ENCODE assay signal across 1 cellular context in the genomic region with DNA sequence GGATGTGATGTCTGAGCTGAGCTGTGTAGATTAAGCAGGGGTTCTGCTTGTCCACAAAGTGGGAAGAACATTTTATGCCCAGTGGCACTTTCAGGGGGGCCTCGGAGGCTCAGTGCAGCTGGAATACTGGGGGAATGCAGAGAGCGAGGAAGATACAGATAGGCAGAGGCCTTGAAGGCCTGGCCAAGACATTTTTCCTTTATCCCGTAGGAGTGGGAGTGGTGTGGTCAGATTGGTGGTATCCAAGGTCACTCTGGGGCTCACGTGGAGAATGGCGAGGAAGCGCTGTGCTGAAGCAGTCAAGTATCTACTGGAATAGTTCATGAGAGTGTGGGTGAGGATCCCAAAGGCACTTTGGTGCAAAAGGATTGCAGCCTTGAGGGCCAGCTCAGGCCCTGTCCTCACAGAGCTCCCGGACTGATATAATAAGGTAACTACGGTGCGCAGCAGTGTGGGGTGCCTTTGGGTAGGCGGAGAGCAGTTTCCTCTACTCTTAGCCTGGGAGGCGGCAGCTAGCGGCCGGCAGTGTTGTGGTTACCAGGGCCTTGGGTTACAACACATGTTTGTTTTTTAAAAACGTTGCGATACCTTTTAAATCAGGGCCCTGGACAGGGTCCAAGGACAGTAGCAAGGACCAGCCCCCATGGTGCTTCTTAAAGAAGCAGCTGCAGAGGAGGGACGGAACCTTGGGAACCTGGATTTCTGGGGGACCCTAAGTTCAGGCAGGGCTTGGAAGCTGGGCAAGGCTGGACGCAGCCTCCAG.
TF ChIP-seq lines count a peak whose summit lies in the region.

No MANE protein-coding gene starts in this region.

TF ChIP-seq in HepG2, 621 proteins besides CTCF, POLR2A, EP300 and RAD21 (continued from another document and continues in another):
- TF ChIP-seq, protein P1, sequence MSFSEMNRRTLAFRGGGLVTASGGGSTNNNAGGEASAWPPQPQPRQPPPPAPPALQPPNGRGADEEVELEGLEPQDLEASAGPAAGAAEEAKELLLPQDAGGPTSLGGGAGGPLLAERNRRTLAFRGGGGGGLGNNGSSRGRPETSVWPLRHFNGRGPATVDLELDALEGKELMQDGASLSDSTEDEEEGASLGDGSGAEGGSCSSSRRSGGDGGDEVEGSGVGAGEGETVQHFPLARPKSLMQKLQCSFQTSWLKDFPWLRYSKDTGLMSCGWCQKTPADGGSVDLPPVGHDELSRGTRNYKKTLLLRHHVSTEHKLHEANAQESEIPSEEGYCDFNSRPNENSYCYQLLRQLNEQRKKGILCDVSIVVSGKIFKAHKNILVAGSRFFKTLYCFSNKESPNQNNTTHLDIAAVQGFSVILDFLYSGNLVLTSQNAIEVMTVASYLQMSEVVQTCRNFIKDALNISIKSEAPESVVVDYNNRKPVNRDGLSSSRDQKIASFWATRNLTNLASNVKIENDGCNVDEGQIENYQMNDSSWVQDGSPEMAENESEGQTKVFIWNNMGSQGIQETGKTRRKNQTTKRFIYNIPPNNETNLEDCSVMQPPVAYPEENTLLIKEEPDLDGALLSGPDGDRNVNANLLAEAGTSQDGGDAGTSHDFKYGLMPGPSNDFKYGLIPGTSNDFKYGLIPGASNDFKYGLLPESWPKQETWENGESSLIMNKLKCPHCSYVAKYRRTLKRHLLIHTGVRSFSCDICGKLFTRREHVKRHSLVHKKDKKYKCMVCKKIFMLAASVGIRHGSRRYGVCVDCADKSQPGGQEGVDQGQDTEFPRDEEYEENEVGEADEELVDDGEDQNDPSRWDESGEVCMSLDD (CRISPR knock-in tag; IDR thresholded peaks at IDR 0.05; ENCODE audit: borderline replicate concordance): peak; percentile 73; the same call in 1 of the 2 replicates
- TF ChIP-seq THYN1 (CRISPR knock-in tag; IDR thresholded peaks at IDR 0.05; ENCODE audit: borderline replicate concordance, low read depth) (no peak), ZNF207 (IDR thresholded peaks at IDR 0.05; ENCODE audit: borderline replicate concordance) (no peak), MTA3 (CRISPR knock-in tag; IDR thresholded peaks at IDR 0.05) (no peak), SOX13 (IDR thresholded peaks at IDR 0.05) (no peak), SOX13 (CRISPR knock-in tag; conservative IDR thresholded peaks at IDR 0.05 in 1 of 2, IDR thresholded peaks at IDR 0.05 in 1 of 2) (peak in 1 of 2 experiments; percentile 72; a peak in 2 of 4 replicates), MAZ (IDR thresholded peaks at IDR 0.05; ENCODE audit: borderline replicate concordance, low read depth, low read length) (no peak), MAZ (CRISPR knock-in tag; IDR thresholded peaks at IDR 0.05; ENCODE audit: low read depth) (0 out of 2 replicates have a peak, but pooled peaks have one; percentile 18), IRF2 (CRISPR knock-in tag; IDR thresholded peaks at IDR 0.05) (peak; percentile 64), NFE2L2 (IDR thresholded peaks at IDR 0.05; ENCODE audit: low read length) (no peak), CHCHD3 (CRISPR knock-in tag; IDR thresholded peaks at IDR 0.05) (no peak), KDM6A (CRISPR knock-in tag; IDR thresholded peaks at IDR 0.05; ENCODE audit: low read depth) (peak; percentile 46), NRL (CRISPR knock-in tag; IDR thresholded peaks at IDR 0.05; ENCODE audit: borderline replicate concordance) (no peak), JUND (CRISPR knock-in tag; IDR thresholded peaks at IDR 0.05) (no peak), ZKSCAN5 (CRISPR knock-in tag; IDR thresholded peaks at IDR 0.05) (no peak), KMT2A (CRISPR knock-in tag; IDR thresholded peaks at IDR 0.05) (no peak; the same call in 1 of the 2 replicates), NCOA5 (CRISPR knock-in tag; IDR thresholded peaks at IDR 0.05) (no peak), HOXA3 (CRISPR knock-in tag; IDR thresholded peaks at IDR 0.05) (peak; percentile 63), CENPT (CRISPR knock-in tag; IDR thresholded peaks at IDR 0.05; ENCODE audit: low read depth) (no peak), RXRA (CRISPR knock-in tag; IDR thresholded peaks at IDR 0.05) (peak; percentile 50; the same call in 1 of the 2 replicates)
- TF ChIP-seq, protein P2, sequence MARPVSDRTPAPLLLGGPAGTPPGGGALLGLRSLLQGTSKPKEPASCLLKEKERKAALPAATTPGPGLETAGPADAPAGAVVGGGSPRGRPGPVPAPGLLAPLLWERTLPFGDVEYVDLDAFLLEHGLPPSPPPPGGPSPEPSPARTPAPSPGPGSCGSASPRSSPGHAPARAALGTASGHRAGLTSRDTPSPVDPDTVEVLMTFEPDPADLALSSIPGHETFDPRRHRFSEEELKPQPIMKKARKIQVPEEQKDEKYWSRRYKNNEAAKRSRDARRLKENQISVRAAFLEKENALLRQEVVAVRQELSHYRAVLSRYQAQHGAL (CRISPR knock-in tag; IDR thresholded peaks at IDR 0.05; ENCODE audit: not compliant biosample characterization): no peak
- TF ChIP-seq, protein P3, sequence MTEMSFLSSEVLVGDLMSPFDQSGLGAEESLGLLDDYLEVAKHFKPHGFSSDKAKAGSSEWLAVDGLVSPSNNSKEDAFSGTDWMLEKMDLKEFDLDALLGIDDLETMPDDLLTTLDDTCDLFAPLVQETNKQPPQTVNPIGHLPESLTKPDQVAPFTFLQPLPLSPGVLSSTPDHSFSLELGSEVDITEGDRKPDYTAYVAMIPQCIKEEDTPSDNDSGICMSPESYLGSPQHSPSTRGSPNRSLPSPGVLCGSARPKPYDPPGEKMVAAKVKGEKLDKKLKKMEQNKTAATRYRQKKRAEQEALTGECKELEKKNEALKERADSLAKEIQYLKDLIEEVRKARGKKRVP (CRISPR knock-in tag; IDR thresholded peaks at IDR 0.05): 0 out of 4 replicates have a peak, but pooled peaks of 1 of the 2 experiments have one; percentile 40
- TF ChIP-seq, protein P4, sequence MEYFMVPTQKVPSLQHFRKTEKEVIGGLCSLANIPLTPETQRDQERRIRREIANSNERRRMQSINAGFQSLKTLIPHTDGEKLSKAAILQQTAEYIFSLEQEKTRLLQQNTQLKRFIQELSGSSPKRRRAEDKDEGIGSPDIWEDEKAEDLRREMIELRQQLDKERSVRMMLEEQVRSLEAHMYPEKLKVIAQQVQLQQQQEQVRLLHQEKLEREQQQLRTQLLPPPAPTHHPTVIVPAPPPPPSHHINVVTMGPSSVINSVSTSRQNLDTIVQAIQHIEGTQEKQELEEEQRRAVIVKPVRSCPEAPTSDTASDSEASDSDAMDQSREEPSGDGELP (IDR thresholded peaks at IDR 0.05; ENCODE audit: borderline replicate concordance, low read depth): 0 out of 2 replicates have a peak, but pooled peaks have one; percentile 31
- TF ChIP-seq, protein P5, sequence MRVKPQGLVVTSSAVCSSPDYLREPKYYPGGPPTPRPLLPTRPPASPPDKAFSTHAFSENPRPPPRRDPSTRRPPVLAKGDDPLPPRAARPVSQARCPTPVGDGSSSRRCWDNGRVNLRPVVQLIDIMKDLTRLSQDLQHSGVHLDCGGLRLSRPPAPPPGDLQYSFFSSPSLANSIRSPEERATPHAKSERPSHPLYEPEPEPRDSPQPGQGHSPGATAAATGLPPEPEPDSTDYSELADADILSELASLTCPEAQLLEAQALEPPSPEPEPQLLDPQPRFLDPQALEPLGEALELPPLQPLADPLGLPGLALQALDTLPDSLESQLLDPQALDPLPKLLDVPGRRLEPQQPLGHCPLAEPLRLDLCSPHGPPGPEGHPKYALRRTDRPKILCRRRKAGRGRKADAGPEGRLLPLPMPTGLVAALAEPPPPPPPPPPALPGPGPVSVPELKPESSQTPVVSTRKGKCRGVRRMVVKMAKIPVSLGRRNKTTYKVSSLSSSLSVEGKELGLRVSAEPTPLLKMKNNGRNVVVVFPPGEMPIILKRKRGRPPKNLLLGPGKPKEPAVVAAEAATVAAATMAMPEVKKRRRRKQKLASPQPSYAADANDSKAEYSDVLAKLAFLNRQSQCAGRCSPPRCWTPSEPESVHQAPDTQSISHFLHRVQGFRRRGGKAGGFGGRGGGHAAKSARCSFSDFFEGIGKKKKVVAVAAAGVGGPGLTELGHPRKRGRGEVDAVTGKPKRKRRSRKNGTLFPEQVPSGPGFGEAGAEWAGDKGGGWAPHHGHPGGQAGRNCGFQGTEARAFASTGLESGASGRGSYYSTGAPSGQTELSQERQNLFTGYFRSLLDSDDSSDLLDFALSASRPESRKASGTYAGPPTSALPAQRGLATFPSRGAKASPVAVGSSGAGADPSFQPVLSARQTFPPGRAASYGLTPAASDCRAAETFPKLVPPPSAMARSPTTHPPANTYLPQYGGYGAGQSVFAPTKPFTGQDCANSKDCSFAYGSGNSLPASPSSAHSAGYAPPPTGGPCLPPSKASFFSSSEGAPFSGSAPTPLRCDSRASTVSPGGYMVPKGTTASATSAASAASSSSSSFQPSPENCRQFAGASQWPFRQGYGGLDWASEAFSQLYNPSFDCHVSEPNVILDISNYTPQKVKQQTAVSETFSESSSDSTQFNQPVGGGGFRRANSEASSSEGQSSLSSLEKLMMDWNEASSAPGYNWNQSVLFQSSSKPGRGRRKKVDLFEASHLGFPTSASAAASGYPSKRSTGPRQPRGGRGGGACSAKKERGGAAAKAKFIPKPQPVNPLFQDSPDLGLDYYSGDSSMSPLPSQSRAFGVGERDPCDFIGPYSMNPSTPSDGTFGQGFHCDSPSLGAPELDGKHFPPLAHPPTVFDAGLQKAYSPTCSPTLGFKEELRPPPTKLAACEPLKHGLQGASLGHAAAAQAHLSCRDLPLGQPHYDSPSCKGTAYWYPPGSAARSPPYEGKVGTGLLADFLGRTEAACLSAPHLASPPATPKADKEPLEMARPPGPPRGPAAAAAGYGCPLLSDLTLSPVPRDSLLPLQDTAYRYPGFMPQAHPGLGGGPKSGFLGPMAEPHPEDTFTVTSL (CRISPR knock-in tag; IDR thresholded peaks at IDR 0.05; ENCODE audit: borderline replicate concordance): peak; percentile 74; the same call in 1 of the 2 replicates
- TF ChIP-seq, protein P6, sequence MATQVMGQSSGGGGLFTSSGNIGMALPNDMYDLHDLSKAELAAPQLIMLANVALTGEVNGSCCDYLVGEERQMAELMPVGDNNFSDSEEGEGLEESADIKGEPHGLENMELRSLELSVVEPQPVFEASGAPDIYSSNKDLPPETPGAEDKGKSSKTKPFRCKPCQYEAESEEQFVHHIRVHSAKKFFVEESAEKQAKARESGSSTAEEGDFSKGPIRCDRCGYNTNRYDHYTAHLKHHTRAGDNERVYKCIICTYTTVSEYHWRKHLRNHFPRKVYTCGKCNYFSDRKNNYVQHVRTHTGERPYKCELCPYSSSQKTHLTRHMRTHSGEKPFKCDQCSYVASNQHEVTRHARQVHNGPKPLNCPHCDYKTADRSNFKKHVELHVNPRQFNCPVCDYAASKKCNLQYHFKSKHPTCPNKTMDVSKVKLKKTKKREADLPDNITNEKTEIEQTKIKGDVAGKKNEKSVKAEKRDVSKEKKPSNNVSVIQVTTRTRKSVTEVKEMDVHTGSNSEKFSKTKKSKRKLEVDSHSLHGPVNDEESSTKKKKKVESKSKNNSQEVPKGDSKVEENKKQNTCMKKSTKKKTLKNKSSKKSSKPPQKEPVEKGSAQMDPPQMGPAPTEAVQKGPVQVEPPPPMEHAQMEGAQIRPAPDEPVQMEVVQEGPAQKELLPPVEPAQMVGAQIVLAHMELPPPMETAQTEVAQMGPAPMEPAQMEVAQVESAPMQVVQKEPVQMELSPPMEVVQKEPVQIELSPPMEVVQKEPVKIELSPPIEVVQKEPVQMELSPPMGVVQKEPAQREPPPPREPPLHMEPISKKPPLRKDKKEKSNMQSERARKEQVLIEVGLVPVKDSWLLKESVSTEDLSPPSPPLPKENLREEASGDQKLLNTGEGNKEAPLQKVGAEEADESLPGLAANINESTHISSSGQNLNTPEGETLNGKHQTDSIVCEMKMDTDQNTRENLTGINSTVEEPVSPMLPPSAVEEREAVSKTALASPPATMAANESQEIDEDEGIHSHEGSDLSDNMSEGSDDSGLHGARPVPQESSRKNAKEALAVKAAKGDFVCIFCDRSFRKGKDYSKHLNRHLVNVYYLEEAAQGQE (IDR thresholded peaks at IDR 0.05; ENCODE audit: borderline replicate concordance in 1 of 2, low read depth in 1 of 2, low read length in 2 of 2): 0 out of 4 replicates have a peak, but pooled peaks of 1 of the 2 experiments have one; percentile 26
- TF ChIP-seq, protein P7, sequence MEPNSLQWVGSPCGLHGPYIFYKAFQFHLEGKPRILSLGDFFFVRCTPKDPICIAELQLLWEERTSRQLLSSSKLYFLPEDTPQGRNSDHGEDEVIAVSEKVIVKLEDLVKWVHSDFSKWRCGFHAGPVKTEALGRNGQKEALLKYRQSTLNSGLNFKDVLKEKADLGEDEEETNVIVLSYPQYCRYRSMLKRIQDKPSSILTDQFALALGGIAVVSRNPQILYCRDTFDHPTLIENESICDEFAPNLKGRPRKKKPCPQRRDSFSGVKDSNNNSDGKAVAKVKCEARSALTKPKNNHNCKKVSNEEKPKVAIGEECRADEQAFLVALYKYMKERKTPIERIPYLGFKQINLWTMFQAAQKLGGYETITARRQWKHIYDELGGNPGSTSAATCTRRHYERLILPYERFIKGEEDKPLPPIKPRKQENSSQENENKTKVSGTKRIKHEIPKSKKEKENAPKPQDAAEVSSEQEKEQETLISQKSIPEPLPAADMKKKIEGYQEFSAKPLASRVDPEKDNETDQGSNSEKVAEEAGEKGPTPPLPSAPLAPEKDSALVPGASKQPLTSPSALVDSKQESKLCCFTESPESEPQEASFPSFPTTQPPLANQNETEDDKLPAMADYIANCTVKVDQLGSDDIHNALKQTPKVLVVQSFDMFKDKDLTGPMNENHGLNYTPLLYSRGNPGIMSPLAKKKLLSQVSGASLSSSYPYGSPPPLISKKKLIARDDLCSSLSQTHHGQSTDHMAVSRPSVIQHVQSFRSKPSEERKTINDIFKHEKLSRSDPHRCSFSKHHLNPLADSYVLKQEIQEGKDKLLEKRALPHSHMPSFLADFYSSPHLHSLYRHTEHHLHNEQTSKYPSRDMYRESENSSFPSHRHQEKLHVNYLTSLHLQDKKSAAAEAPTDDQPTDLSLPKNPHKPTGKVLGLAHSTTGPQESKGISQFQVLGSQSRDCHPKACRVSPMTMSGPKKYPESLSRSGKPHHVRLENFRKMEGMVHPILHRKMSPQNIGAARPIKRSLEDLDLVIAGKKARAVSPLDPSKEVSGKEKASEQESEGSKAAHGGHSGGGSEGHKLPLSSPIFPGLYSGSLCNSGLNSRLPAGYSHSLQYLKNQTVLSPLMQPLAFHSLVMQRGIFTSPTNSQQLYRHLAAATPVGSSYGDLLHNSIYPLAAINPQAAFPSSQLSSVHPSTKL (CRISPR knock-in tag; IDR thresholded peaks at IDR 0.05): peak; percentile 81
- TF ChIP-seq, protein P8, sequence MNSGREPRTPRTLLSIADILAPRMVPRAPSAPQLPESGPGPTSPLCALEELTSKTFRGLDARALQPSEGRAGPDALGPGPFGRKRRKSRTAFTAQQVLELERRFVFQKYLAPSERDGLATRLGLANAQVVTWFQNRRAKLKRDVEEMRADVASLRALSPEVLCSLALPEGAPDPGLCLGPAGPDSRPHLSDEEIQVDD (CRISPR knock-in tag; IDR thresholded peaks at IDR 0.05; ENCODE audit: borderline replicate concordance): no peak
